18 cellular contexts compared by ENCODE assay signal in genomic region chr2:236882074-236882473, GRCh38.
DNase-seq lines count a peak whose midpoint lies in the region; TF ChIP-seq lines count a peak whose summit lies in the region.
"Had no signal": no experiment of that assay in that cellular context is flagged by ENCODE, and none has a peak within 500 bp of the region (broad histone marks: within the 10 kb centered on the region; RNA-seq: fewer than 3 reads in every experiment).

No MANE protein-coding gene starts in this region.

- H3K4me3 ChIP-seq in astrocyte of the spinal cord (ENCODE audit: low read depth, low read length) (no peak overlapping the region), ascending aorta (no peak overlapping the region)
- H3K4me3 ChIP-seq: BLaER1, GM12878, GM23338 had no signal

- no peaks in the 10 kb centered on the region for H3K36me3 ChIP-seq in ascending aorta
- H3K36me3 ChIP-seq: BLaER1 had no signal

- no peak for TF ChIP-seq CTCF in astrocyte of the spinal cord (IDR thresholded peaks at IDR 0.05; ENCODE audit: low read depth, low read length)
- no peak for TF ChIP-seq CTCF in ascending aorta (IDR thresholded peaks at IDR 0.05)

- in situ Hi-C loops in astrocyte of the spinal cord (cut with HindIII; ENCODE audit: low sequenced_read_pairs) = no loop called here

- H3K9me3 ChIP-seq in ascending aorta = no peaks in the 10 kb centered on the region
- H3K9me3 ChIP-seq: BLaER1 had no signal

- no peak overlapping the region for H3K27ac ChIP-seq in ascending aorta
- H3K27ac ChIP-seq: 22Rv1, BLaER1, C4-2B had no signal

- H3K27me3 ChIP-seq in ascending aorta = no peaks in the 10 kb centered on the region
- H3K27me3 ChIP-seq: BLaER1 had no signal

- peaks cover 2 to 3% of the 10 kb centered on the region in 2 donors for H3K4me1 ChIP-seq in ascending aorta

- intact Hi-C loops in ascending aorta (cut with DNase I) = no loop called here

- DNase-seq in DMS53 (lab: John Stamatoyannopoulos, UW) (peak; percentile 35), DMS53 treated with DMSO at 0.1 percent for 48 hours (lab: John Stamatoyannopoulos, UW; ENCODE audit: unreplicated experiment) (no peak), M059J (ENCODE audit: low read depth) (peak; percentile 9), astrocyte of the spinal cord (ENCODE audit: low read depth, low spot score) (peak; percentile 3), ascending aorta (ENCODE audit: low spot score in 2 of 2) (no peak), NCI-H1694 (lab: John Stamatoyannopoulos, UW) (no peak)
- DNase-seq: CD4-positive, alpha-beta T cell; CD8-positive, alpha-beta memory T cell; DMS 273 treated with DMSO at 0.1 percent for 48 hours; EL; GDM1; H9; HFFc6 had no signal

Comparison
In these comparisons a context has a peak if more than half of its experiments do, and no peak if none do; other contexts are left out.
1. DNase-seq: peak in DMS53 (single experiment), M059J (single experiment) and astrocyte of the spinal cord (single experiment); none in DMS53 treated with DMSO at 0.1 percent for 48 hours (single experiment), ascending aorta (0 of 2) and NCI-H1694 (single experiment).